In the genomic region with DNA sequence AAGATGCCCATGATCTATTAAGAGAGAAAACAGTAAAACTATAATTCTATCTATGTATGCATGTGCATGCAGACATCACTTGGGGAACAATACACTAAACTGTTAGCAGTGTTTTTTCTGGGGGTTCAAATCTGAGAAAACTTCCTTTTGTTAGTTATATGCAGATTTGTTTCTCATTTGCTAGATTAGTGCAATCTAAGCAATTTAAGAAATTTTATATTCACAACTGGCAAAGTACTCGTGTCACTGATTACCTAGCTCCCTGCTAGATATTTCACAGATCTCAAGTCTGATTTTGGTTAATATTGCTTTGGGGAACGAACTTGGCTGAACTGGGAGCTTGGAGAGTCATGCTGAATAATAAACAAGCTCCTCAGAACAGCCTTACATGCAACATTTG, we compare ENCODE assay signal across 19 cellular contexts. TPM values are rescaled to one million over a fixed set of nuclear protein-coding genes. Genes with fewer than 3 reads are reported as not detected.
A peak's percentile ranks its signal among the peaks of the same experiment; 100 is the strongest.
DNase-seq lines count a peak whose midpoint lies in the region; ATAC-seq, FAIRE-seq and TF ChIP-seq lines count a peak whose summit lies in the region.
"Had no signal": no experiment of that assay in that cellular context is flagged by ENCODE, and none has a peak within 500 bp of the region (broad histone marks: within the 10 kb centered on the region; RNA-seq: fewer than 3 reads in every experiment).

No MANE protein-coding gene starts in this region.

- H3K4me3 ChIP-seq in A549 (no peak overlapping the region), A673 (ENCODE audit: low read depth, low read length, poor library complexity, severe bottlenecking) (no peak overlapping the region), SK-N-MC (no peak overlapping the region)
- H3K4me3 ChIP-seq: BLaER1 treated with 17β-estradiol and CSF1 and Interleukin-3, amounts not matched to agents 10 nM and 100 nM; GM23338 had no signal

- no peak overlapping the region for H3K4me2 ChIP-seq in A549
- H3K4me2 ChIP-seq: BLaER1 treated with 17β-estradiol and CSF1 and Interleukin-3, amounts not matched to agents 10 nM and 100 nM; GM23338 had no signal

- TF ChIP-seq CTCF in A549 (IDR thresholded peaks at IDR 0.05) = no peak
- TF ChIP-seq CTCF in A673 (conservative IDR thresholded peaks at IDR 0.05; ENCODE audit: low read depth, low read length) = no peak

- H3K9ac ChIP-seq in SK-N-MC (ENCODE audit: insufficient read length) = no peak overlapping the region
- H3K9ac ChIP-seq: BLaER1 treated with 17β-estradiol and CSF1 and Interleukin-3, amounts not matched to agents 10 nM and 100 nM had no signal

- FAIRE-seq in A549 (lab: Jason Lieb, UNC) (no peak), GM19239 (lab: Jason Lieb, UNC) (no peak)
- FAIRE-seq: GM12891 had no signal

- no peaks in the 10 kb centered on the region for H3K4me1 ChIP-seq in A549
- peaks cover 8% of the 10 kb centered on the region for H3K4me1 ChIP-seq in A673 (ENCODE audit: insufficient read depth, low read length, poor library complexity, severe bottlenecking)
- H3K4me1 ChIP-seq: BE2C had no signal

- TF ChIP-seq RAD21 in A549 (conservative IDR thresholded peaks at IDR 0.05 in 1 of 2, IDR thresholded peaks at IDR 0.05 in 1 of 2) = no peak

- no peak for ATAC-seq in A549
- ATAC-seq: GM23338, HCT116 had no signal

- H3K27ac ChIP-seq in A549 = no peak overlapping the region
- H3K27ac ChIP-seq in A673 (ENCODE audit: low read depth, low read length, poor library complexity, severe bottlenecking) = peak overlapping the region; percentile 9
- 0 out of 2 replicates have a peak overlapping the region, but pooled peaks have one; percentile 2 for H3K27ac ChIP-seq in SK-N-MC
- H3K27ac ChIP-seq in substantia nigra (ENCODE audit: low read depth, low read length, poor library complexity, severe bottlenecking) = no peak overlapping the region
- H3K27ac ChIP-seq: BLaER1 treated with 17β-estradiol and CSF1 and Interleukin-3, amounts not matched to agents 10 nM and 100 nM had no signal

- no peaks in the 10 kb centered on the region for H3K36me3 ChIP-seq in A673 (ENCODE audit: insufficient read depth, low read length, poor library complexity, severe bottlenecking)
- peaks cover 10% of the 10 kb centered on the region; the same call in 1 of the 2 replicates for H3K36me3 ChIP-seq in SK-N-MC (ENCODE audit: insufficient read depth, low read length)
- H3K36me3 ChIP-seq: BE2C had no signal

- POLR2A ChIA-PET in A549 (lab: Yijun Ruan, JAX) (interaction anchor here (1.6 kb wide), 1 partner anchor 15 kb away, joined by 5 read pairs; the partner anchor contains the start of gene OSBP), A673 (lab: Charles Lee; ENCODE audit: low non-redundant PET) (no interaction called here)

- BruUV-seq in A673 (replicated peaks; lab: Mats Ljungman, UMichigan) = no TSS peak

- TF ChIP-seq POLR2A in A549 (IDR thresholded peaks at IDR 0.05; ENCODE audit: low read length) = no peak

- CTCF ChIA-PET in A549 (lab: Yijun Ruan, JAX) = interaction anchor here (0.6 kb wide), 1 partner anchor 13 kb away, joined by 3 read pairs; no protein-coding TSS in a partner anchor
- CTCF ChIA-PET in A673 (lab: Charles Lee) = no interaction called here

- no peaks in the 10 kb centered on the region for H3K27me3 ChIP-seq in A673 (replicated peaks; ENCODE audit: insufficient read depth, low read depth, low read length, poor library complexity)
- H3K27me3 ChIP-seq: BE2C; BLaER1 treated with 17β-estradiol and CSF1 and Interleukin-3, amounts not matched to agents 10 nM and 100 nM had no signal

- intact Hi-C loops in A673 (cut with micrococcal nuclease; ENCODE audit: unreplicated experiment) = no loop called here

- 75% methylated on average over 2 of the region's 2 CpGs for WGBS in A549 (ENCODE audit: missing lambda C conversion rate)

- H3K9me3 ChIP-seq in A549 (no peaks in the 10 kb centered on the region), A673 (ENCODE audit: low read depth, low read length, poor library complexity, severe bottlenecking) (no peaks in the 10 kb centered on the region), SK-N-MC (ENCODE audit: low read depth, low read length) (no peaks in the 10 kb centered on the region)
- H3K9me3 ChIP-seq: BE2C had no signal

- DNase-seq in A549 (ENCODE audit: low read depth in 1 of 2, low spot score in 1 of 2) (no peak), A673 (ENCODE audit: low spot score) (no peak), SK-N-MC (ENCODE audit: low read depth, low spot score) (no peak), substantia nigra (lab: John Stamatoyannopoulos, UW) (no peak), GM19239 (ENCODE audit: insufficient read length, low spot score) (no peak), NCI-H526 (lab: John Stamatoyannopoulos, UW) (no peak)
- DNase-seq: ACHN; AML-193; BE2C; CD4-positive, alpha-beta T cell; CD8-positive, alpha-beta memory T cell; DMS53; DMS79 treated with DMSO at 0.1 percent for 48 hours; GF-D8; H9 had no signal

- no peak for TF ChIP-seq EP300 in A549 (IDR thresholded peaks at IDR 0.05)

TF ChIP-seq in A549, 52 proteins besides CTCF, POLR2A, EP300 and RAD21:
- TF ChIP-seq MAFK (IDR thresholded peaks at IDR 0.05; ENCODE audit: partially characterized antibody) (peak; percentile 60), MAZ (IDR thresholded peaks at IDR 0.05; ENCODE audit: borderline replicate concordance, low read depth, low read length) (no peak)

RNA-seq across cellular contexts. Expression of gene OSBP, which starts 14.9 kb away (rescaled TPM):
- 31.7 and 39.6 TPM in 2 replicates for polyA plus RNA-seq in A549 (2011; rRNA removed)
- polyA plus RNA-seq in A549 (2012; cell fraction: cytosol; rRNA removed) = 8.8 and 11.0 TPM in 2 replicates
- 7.8 and 10.8 TPM in 2 replicates for polyA plus RNA-seq in A549 (2012; cell fraction: nucleus; rRNA removed)
- 25.4 to 26.3 TPM (median 25.9 TPM) in 3 replicates for polyA plus RNA-seq in A549 (2017; fragmentation: RNase III; extraction: RNeasy Plus Mini Kit Qiagen cat#74134 plus additional on column Dnase treatment)
- 22.7 and 27.4 TPM in 2 replicates for polyA minus RNA-seq in A549 (2011; rRNA and poly(A)+ RNA removed)
- total RNA-seq in A673 (2021) = 40.7 and 43.2 TPM in 2 replicates

RNA-seq across cellular contexts. Expression of gene PATL1, which starts 38.3 kb away (rescaled TPM):
- polyA plus RNA-seq in A549 (2011; rRNA removed) (54.6 and 61.4 TPM in 2 replicates), A549 (2017; fragmentation: RNase III; extraction: RNeasy Plus Mini Kit Qiagen cat#74134 plus additional on column Dnase treatment) (36.5 to 40.6 TPM (median 37.2 TPM) in 3 replicates)
- polyA plus RNA-seq in A549 (2012; cell fraction: cytosol; rRNA removed) = 36.4 and 44.0 TPM in 2 replicates
- 20.3 and 23.5 TPM in 2 replicates for polyA plus RNA-seq in A549 (2012; cell fraction: nucleus; rRNA removed)
- 27.2 and 28.3 TPM in 2 replicates for polyA minus RNA-seq in A549 (2011; rRNA and poly(A)+ RNA removed)
- 65.2 and 78.9 TPM in 2 replicates for total RNA-seq in A673 (2021)

Comparison
In these comparisons a context has a peak if more than half of its experiments do, and no peak if none do; other contexts are left out.
1. H3K27ac ChIP-seq: peak in A673 (single experiment) and SK-N-MC (single experiment); none in A549 (0 of 2) and substantia nigra (single experiment).